In genomic region chr7:135716677-135717238, GRCh38 we compare ENCODE assay signal across 11 cellular contexts. TPM values are rescaled to one million over a fixed set of nuclear protein-coding genes. Genes with fewer than 3 reads are reported as not detected.
DNase-seq lines count a peak whose midpoint lies in the region; ATAC-seq, FAIRE-seq and TF ChIP-seq lines count a peak whose summit lies in the region.
"Had no signal": no experiment of that assay in that cellular context is flagged by ENCODE, and none has a peak within 500 bp of the region (broad histone marks: within the 10 kb centered on the region; RNA-seq: fewer than 3 reads in every experiment).

No MANE protein-coding gene starts in this region.

- peaks cover 0 to 4% (median 2%) of the 10 kb centered on the region in 4 donors for H3K4me1 ChIP-seq in esophagus muscularis mucosa

- ATAC-seq in GM19328 (IDR thresholded peaks at IDR 0.05; ENCODE audit: unreplicated experiment), result no peak
- no peak for ATAC-seq in GM18867 (IDR thresholded peaks at IDR 0.05; ENCODE audit: unreplicated experiment)
- ATAC-seq: heart left ventricle had no signal

- H3K9me3 ChIP-seq in WERI-Rb-1 (ENCODE audit: severe bottlenecking) (no peaks in the 10 kb centered on the region), esophagus muscularis mucosa (no peaks in the 10 kb centered on the region)
- H3K9me3 ChIP-seq: heart left ventricle had no signal

- H3K27ac ChIP-seq in WERI-Rb-1, result peak overlapping the region; percentile 55
- H3K27ac ChIP-seq in esophagus muscularis mucosa (replicated peaks in 1 of 4), result no peak overlapping the region
- H3K27ac ChIP-seq: heart left ventricle, VCaP had no signal

- intact Hi-C loops in esophagus muscularis mucosa (cut with DNase I), result no loop called here

- TF ChIP-seq EP300 in esophagus muscularis mucosa (IDR thresholded peaks at IDR 0.05), result no peak

- no peaks in the 10 kb centered on the region for H3K36me3 ChIP-seq in WERI-Rb-1
- no peaks in the 10 kb centered on the region for H3K36me3 ChIP-seq in esophagus muscularis mucosa
- H3K36me3 ChIP-seq: heart left ventricle had no signal

- DNase-seq in DMS53 treated with DMSO at 0.1 percent for 48 hours (lab: John Stamatoyannopoulos, UW; ENCODE audit: unreplicated experiment) (peak; percentile 17), NCI-H2081 (lab: John Stamatoyannopoulos, UW) (peak; percentile 76 to 94), WERI-Rb-1 (peak; percentile 40), lung microvascular endothelial cell (ENCODE audit: low read depth in 2 of 2) (peak; percentile 41 to 89), esophagus muscularis mucosa (ENCODE audit: extremely low spot score) (no peak), GM12891 (ENCODE audit: insufficient read length, low spot score) (no peak)
- DNase-seq: heart left ventricle had no signal

- FAIRE-seq in GM12891 (lab: Jason Lieb, UNC), result no peak

- H3K4me3 ChIP-seq in WERI-Rb-1 (ENCODE audit: low read depth, low read length) (no peak overlapping the region), esophagus muscularis mucosa (no peak overlapping the region)
- H3K4me3 ChIP-seq: heart left ventricle had no signal

- H3K27me3 ChIP-seq in WERI-Rb-1 (ENCODE audit: insufficient read depth, low read depth, severe bottlenecking) (no peaks in the 10 kb centered on the region), esophagus muscularis mucosa (peaks cover 0 to 20% (median 0%) of the 10 kb centered on the region in 4 donors)
- H3K27me3 ChIP-seq: heart left ventricle had no signal

- 49% methylated on average over 9 of the region's 9 CpGs for WGBS in esophagus muscularis mucosa

- TF ChIP-seq POLR2A in esophagus muscularis mucosa (IDR thresholded peaks at IDR 0.05; ENCODE audit: low read depth) (no peak), GM12891 (IDR thresholded peaks at IDR 0.05; ENCODE audit: low read depth, low read length) (no peak)

- TF ChIP-seq CTCF in WERI-Rb-1 (IDR thresholded peaks at IDR 0.05; ENCODE audit: low read depth, low read length), result no peak
- TF ChIP-seq CTCF in esophagus muscularis mucosa (IDR thresholded peaks at IDR 0.05), result no peak

TF ChIP-seq in GM12891, 5 proteins besides CTCF, POLR2A, EP300 and RAD21:
- TF ChIP-seq POLR2AphosphoS5 (IDR thresholded peaks at IDR 0.05; ENCODE audit: low read depth, low read length), result no peak
- TF ChIP-seq PAX5 (IDR thresholded peaks at IDR 0.05; ENCODE audit: insufficient read depth, low read length, severe bottlenecking), result no peak
- TF ChIP-seq SPI1 (IDR thresholded peaks at IDR 0.05; ENCODE audit: low read depth, low read length), result no peak
- TF ChIP-seq POU2F2 (IDR thresholded peaks at IDR 0.05; ENCODE audit: low read depth, low read length), result no peak
- TF ChIP-seq TAF1 (IDR thresholded peaks at IDR 0.05; ENCODE audit: low read depth, low read length), result no peak

RNA-seq across cellular contexts. Expression of gene SLC13A4, which starts 11.2 kb away (rescaled TPM):
- total RNA-seq in lung microvascular endothelial cell, result not detected in 2 replicates
- total RNA-seq in esophagus muscularis mucosa, result not detected
- 0.01 TPM for polyA plus RNA-seq in GM12891 (2012; ENCODE audit: low read depth, missing spikeins)

RNA-seq across cellular contexts. Expression of gene FAM180A, which starts 31.9 kb away (rescaled TPM):
- not detected in 2 replicates for total RNA-seq in lung microvascular endothelial cell
- 1 to 10 TPM in 3 of 4 donors, under 1 TPM in 1; 0.83 to 9.4 (median 1.7) TPM for total RNA-seq in esophagus muscularis mucosa
- not detected for polyA plus RNA-seq in GM12891 (2012; ENCODE audit: low read depth, missing spikeins)
- polyA plus RNA-seq: neural cell had no signal

RNA-seq across cellular contexts. Expression of gene STMP1, which starts 54.4 kb away (rescaled TPM):
- total RNA-seq in lung microvascular endothelial cell (4.6 and 5.4 TPM in 2 replicates), esophagus muscularis mucosa (10 to 100 TPM in 2 of 4 donors, 1 to 10 TPM in 2; 8.6 to 18.7 (median 9.7) TPM)
- 20.8 TPM for polyA plus RNA-seq in GM12891 (2012; ENCODE audit: low read depth, missing spikeins)

Comparison
In these comparisons a context has a peak if more than half of its experiments do, and no peak if none do; other contexts are left out.
1. DNase-seq: peak in DMS53 treated with DMSO at 0.1 percent for 48 hours (single experiment), NCI-H2081 (2 of 2), WERI-Rb-1 (single experiment) and lung microvascular endothelial cell (2 of 2); none in esophagus muscularis mucosa (single experiment) and GM12891 (single experiment).